1 cellular context compared by ENCODE assay signal in the genomic region with DNA sequence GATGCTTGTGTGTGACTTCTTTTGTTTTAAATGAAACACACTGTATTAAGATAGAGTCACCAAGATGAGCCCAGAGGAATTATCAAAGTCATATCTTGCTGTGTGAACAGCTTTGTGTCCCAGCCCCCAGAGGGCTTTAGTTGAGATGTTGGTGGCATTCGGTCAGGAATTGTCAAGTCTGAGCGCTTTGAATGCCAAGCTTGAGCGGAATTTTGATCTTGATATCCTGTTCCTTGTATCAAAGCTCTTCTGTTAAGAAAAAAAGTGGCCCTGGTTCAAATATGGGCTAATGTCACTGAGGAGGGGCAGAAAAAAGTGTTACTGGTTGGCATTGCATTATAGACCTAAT.
TF ChIP-seq lines count a peak whose summit lies in the region.

No MANE protein-coding gene starts in this region.

TF ChIP-seq in IMR-90, 13 proteins besides CTCF, POLR2A, EP300 and RAD21:
- TF ChIP-seq MAZ (IDR thresholded peaks at IDR 0.05; ENCODE audit: borderline replicate concordance, low read depth, low read length), result no peak
- TF ChIP-seq FOS (IDR thresholded peaks at IDR 0.05; ENCODE audit: low read depth, low read length), result no peak
- TF ChIP-seq MXI1 (IDR thresholded peaks at IDR 0.05; ENCODE audit: borderline replicate concordance, low read depth, low read length), result no peak
- TF ChIP-seq ELK1 (IDR thresholded peaks at IDR 0.05; ENCODE audit: borderline replicate concordance, low read depth, low read length), result no peak
- TF ChIP-seq RCOR1 (IDR thresholded peaks at IDR 0.05; ENCODE audit: insufficient replicate concordance, low read length), result no peak
- TF ChIP-seq CEBPB (IDR thresholded peaks at IDR 0.05; ENCODE audit: low read depth, low read length), result no peak
- TF ChIP-seq CHD1 (IDR thresholded peaks at IDR 0.05; ENCODE audit: low read depth, low read length), result no peak
- TF ChIP-seq NFE2L2 (IDR thresholded peaks at IDR 0.05; ENCODE audit: low read depth, low read length), result no peak
- TF ChIP-seq BHLHE40 (IDR thresholded peaks at IDR 0.05; ENCODE audit: low read depth, low read length), result no peak
- TF ChIP-seq MAFK (IDR thresholded peaks at IDR 0.05; ENCODE audit: low read depth, low read length), result no peak
- TF ChIP-seq, protein P1, sequence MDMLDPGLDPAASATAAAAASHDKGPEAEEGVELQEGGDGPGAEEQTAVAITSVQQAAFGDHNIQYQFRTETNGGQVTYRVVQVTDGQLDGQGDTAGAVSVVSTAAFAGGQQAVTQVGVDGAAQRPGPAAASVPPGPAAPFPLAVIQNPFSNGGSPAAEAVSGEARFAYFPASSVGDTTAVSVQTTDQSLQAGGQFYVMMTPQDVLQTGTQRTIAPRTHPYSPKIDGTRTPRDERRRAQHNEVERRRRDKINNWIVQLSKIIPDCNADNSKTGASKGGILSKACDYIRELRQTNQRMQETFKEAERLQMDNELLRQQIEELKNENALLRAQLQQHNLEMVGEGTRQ (IDR thresholded peaks at IDR 0.05; ENCODE audit: low read depth, low read length), result no peak
- no peak for TF ChIP-seq RFX5 (IDR thresholded peaks at IDR 0.05; ENCODE audit: low read depth, low read length)
- no peak for TF ChIP-seq SMC3 (IDR thresholded peaks at IDR 0.05; ENCODE audit: low read depth, low read length)
